ENCODE assay signal across 19 cellular contexts in the genomic region with DNA sequence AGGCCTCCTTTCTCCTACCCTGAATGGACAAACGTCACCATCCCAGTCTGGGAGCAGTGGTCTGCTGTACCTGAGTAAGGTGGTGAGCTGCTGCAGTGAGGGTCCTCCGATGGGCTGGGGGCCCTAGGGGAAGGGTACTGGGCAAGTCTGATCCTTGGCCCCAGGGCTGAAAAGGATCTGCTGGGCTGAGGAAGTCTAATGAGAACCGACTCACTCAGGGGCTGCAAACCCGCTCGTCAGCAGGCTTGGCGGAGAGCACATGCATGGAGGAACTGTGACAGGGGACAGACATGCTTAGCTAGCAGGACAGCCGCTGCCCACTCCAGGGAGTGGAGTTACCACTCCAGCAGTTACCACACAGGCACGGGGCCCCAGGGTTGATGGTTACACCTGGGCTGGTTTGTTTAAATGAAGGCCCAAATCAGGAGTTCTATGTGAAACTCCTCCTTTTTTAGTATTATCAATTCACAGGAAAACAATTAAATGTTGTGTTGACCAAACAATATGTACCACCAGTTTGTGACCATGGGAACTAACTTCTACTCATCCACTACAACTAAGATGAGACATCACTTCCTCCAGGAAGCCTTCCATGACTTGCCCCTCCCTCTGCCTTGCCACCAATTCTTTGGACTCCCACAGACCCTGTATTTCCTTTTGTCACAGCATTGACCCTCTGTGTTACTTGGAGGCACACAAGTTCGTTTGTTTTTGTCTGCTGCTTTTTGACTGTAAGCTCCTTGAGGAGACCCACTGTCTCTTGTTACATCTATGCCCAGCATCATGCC. TPM values are rescaled to one million over a fixed set of nuclear protein-coding genes. Genes with fewer than 3 reads are reported as not detected.
"Had no signal": no experiment of that assay in that cellular context is flagged by ENCODE, and none has a peak within 500 bp of the region (broad histone marks: within the 10 kb centered on the region; RNA-seq: fewer than 3 reads in every experiment).

No MANE protein-coding gene starts in this region.

- H3K27ac ChIP-seq: neural progenitor cell, pancreas, transverse colon, VCaP had no signal

- H3K4me1 Mint-ChIP-seq: activated T-helper 17 cell treated with anti-CD3 and anti-CD28 coated beads, Interleukin-2, amount 50 U/mL, for 72 hours; endodermal cell; naive B cell had no signal

- H3K4me3 ChIP-seq: lung, neural progenitor cell, pancreas, transverse colon had no signal

- H3K9ac ChIP-seq: neural progenitor cell had no signal

- DNase-seq: activated CD4-positive, alpha-beta T cell treated with anti-CD3 and anti-CD28 coated beads for 1 hour; activated CD4-positive, alpha-beta T cell treated with anti-CD3 and anti-CD28 coated beads, Interleukin-2, amount 50 U/mL, for 4 hours; activated naive CD4-positive, alpha-beta T cell treated with Interleukin-2 at 50 U/mL for 16 hours; erythroblast; left colon; naive B cell; stimulated activated CD4-positive, alpha-beta T cell treated with anti-CD3 and anti-CD28 coated beads, Interleukin-15, amount 100 ng/mL, for 24 hours; stimulated activated CD4-positive, alpha-beta T cell treated with anti-CD3 and anti-CD28 coated beads, Interleukin-4, amount 100 ng/mL, for 1 hour; stimulated activated naive CD4-positive, alpha-beta T cell; T-helper 1 cell; transverse colon had no signal

- H3K36me3 ChIP-seq: neural progenitor cell, pancreas, transverse colon had no signal

- H3K27me3 ChIP-seq: neural progenitor cell, pancreas had no signal

- H3K4me3 Mint-ChIP-seq: activated T-helper 17 cell treated with anti-CD3 and anti-CD28 coated beads, Interleukin-2, amount 50 U/mL, for 72 hours; endodermal cell; naive B cell; neural progenitor cell had no signal

- H3K27ac Mint-ChIP-seq: activated T-helper 17 cell treated with anti-CD3 and anti-CD28 coated beads, Interleukin-2, amount 50 U/mL, for 72 hours; endodermal cell; naive B cell; neural progenitor cell had no signal

- H2AFZ ChIP-seq: neural progenitor cell had no signal

- H3K4me2 ChIP-seq: neural progenitor cell had no signal

- H3K9me3 ChIP-seq: pancreas, transverse colon had no signal

- ATAC-seq: activated T-helper 17 cell treated with anti-CD3 and anti-CD28 coated beads, Interleukin-2, amount 50 U/mL, for 72 hours; left colon had no signal

- H3K36me3 Mint-ChIP-seq: naive B cell, neural progenitor cell had no signal

- H3K9me3 Mint-ChIP-seq: activated T-helper 17 cell treated with anti-CD3 and anti-CD28 coated beads, Interleukin-2, amount 50 U/mL, for 72 hours; endodermal cell; neural progenitor cell had no signal

- H3K4me1 ChIP-seq: neural progenitor cell, pancreas, transverse colon had no signal

RNA-seq across cellular contexts. Expression of a gene that starts 56.1 kb away (rescaled TPM):
- total RNA-seq: activated T-helper 17 cell treated with anti-CD3 and anti-CD28 coated beads, Interleukin-2, amount 50 U/mL, for 72 hours; aorta; dermis microvascular lymphatic vessel endothelial cell; endodermal cell had no signal
- polyA plus RNA-seq: aorta had no signal
